Comparison of ENCODE assay signal across 8 cellular contexts in the genomic region with DNA sequence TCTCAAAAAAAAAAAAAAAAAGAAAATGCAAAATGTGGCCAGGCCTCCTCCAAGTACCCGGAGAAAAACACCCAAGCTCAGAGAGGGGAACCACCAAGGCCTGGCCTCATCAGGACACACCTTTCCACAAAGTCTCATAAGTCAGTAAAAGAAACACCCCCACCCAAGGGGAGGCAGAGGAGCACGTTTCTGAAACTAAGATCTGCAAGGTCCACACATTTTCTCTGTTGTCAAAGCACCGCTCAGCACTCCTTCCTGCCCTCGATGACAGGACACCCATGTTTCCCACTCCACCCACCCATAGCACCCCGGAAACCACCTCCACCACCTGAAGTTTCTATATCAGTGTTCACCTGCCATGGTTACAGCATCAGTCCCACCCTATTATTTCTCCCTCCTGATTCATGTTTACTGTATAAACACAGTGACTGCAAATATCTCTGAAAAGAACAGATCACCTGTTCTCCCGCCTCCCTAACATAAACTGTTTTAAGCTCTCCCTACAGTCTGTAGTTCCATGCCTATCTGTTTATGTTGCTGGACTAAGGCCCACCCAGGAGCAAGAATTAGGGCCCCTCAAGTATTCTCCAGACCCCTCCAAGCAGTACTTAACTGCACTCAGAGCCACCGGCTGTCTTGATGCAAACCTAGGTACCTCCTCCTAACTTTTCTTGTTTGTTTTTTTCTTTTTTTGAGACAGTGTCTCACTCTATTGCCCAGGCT. TPM values are rescaled to one million over a fixed set of nuclear protein-coding genes. Genes with fewer than 3 reads are reported as not detected.
DNase-seq lines count a peak whose midpoint lies in the region; ATAC-seq, FAIRE-seq and TF ChIP-seq lines count a peak whose summit lies in the region.
"Had no signal": no experiment of that assay in that cellular context is flagged by ENCODE, and none has a peak within 500 bp of the region (broad histone marks: within the 10 kb centered on the region; RNA-seq: fewer than 3 reads in every experiment).

No MANE protein-coding gene starts in this region.

- no peaks in the 10 kb centered on the region for H3K9me3 ChIP-seq in thoracic aorta

- H3K4me3 ChIP-seq in thoracic aorta, result peak overlapping the region; percentile 97

- TF ChIP-seq CTCF in mesothelial cell of epicardium (IDR thresholded peaks at IDR 0.05; ENCODE audit: unreplicated experiment), result no peak
- TF ChIP-seq CTCF in thoracic aorta (IDR thresholded peaks at IDR 0.05), result no peak

- no peaks in the 10 kb centered on the region for H3K27me3 ChIP-seq in thoracic aorta (replicated peaks; ENCODE audit: insufficient read depth)

- H3K36me3 ChIP-seq in thoracic aorta, result no peaks in the 10 kb centered on the region

- H3K27ac ChIP-seq in thoracic aorta, result peak overlapping the region in 1 of 2 donors; percentile 77

- peaks cover 6 to 18% of the 10 kb centered on the region in 2 donors for H3K4me1 ChIP-seq in thoracic aorta (ENCODE audit: control insufficient read depth in 1 of 2, low read depth in 2 of 2)

- no peaks in the 10 kb centered on the region for H3K9me3 Mint-ChIP-seq in mesothelial cell of epicardium

- no peak for FAIRE-seq in H54 (lab: Jason Lieb, UNC)
- FAIRE-seq: TTC549 had no signal

- H3K4me3 Mint-ChIP-seq in mesothelial cell of epicardium, result peak overlapping the region; percentile 48

- no peaks in the 10 kb centered on the region for H3K36me3 Mint-ChIP-seq in mesothelial cell of epicardium

- H3K27ac Mint-ChIP-seq in mesothelial cell of epicardium, result no peak overlapping the region

- peak; percentile 56 to 80 for DNase-seq in activated CD4-positive, alpha-beta T cell treated with anti-CD3 and anti-CD28 coated beads, Interleukin-2, amount 50 U/mL, for 24 hours (ENCODE audit: low read depth in 1 of 2, low spot score in 1 of 2)
- DNase-seq in mesothelial cell of epicardium (ENCODE audit: low spot score in 2 of 2, unreplicated experiment in 2 of 2) (no peak), thoracic aorta (ENCODE audit: low spot score) (no peak), H54 (ENCODE audit: insufficient read length, low spot score) (no peak), 8988T (no peak)

- peaks cover 5% of the 10 kb centered on the region for H3K27me3 Mint-ChIP-seq in mesothelial cell of epicardium (ENCODE audit: low read depth)

- ATAC-seq in GM19372 (IDR thresholded peaks at IDR 0.05; ENCODE audit: low read depth, unreplicated experiment), result peak; percentile 61
- peak; percentile 61 for ATAC-seq in HG03139 (IDR thresholded peaks at IDR 0.05; ENCODE audit: unreplicated experiment)
- no peak for ATAC-seq in thoracic aorta (ENCODE audit: insufficient number of reproducible peaks, low FRiP score, low read depth)

- peaks cover 10% of the 10 kb centered on the region for H3K4me1 Mint-ChIP-seq in mesothelial cell of epicardium

- no peak for TF ChIP-seq POLR2A in H54 (IDR thresholded peaks at IDR 0.05; ENCODE audit: low read depth, low read length)

RNA-seq across cellular contexts. Expression of a gene that starts 2.0 kb away (rescaled TPM):
- total RNA-seq in mesothelial cell of epicardium (32.9 to 35.1 TPM (median 34.1 TPM) in 3 replicates), thoracic aorta (10 to 100 TPM; 71.1 to 79.1 TPM)

RNA-seq across cellular contexts. Expression of a gene that starts 11.3 kb away (rescaled TPM):
- total RNA-seq in mesothelial cell of epicardium (34.7 to 37.7 TPM (median 35.3 TPM) in 3 replicates), thoracic aorta (10 to 100 TPM; 35.2 to 52.2 TPM)

RNA-seq across cellular contexts. Expression of a gene that starts 42.7 kb away (rescaled TPM):
- total RNA-seq in mesothelial cell of epicardium, result 36.7 to 37.6 TPM (median 37.5 TPM) in 3 replicates
- total RNA-seq in thoracic aorta, result 100 to 1,000 TPM; 197 to 217 TPM

Comparison
In these comparisons a context has a peak if more than half of its experiments do, and no peak if none do; other contexts are left out.
1. DNase-seq: peak in activated CD4-positive, alpha-beta T cell treated with anti-CD3 and anti-CD28 coated beads, Interleukin-2, amount 50 U/mL, for 24 hours (2 of 2); none in mesothelial cell of epicardium (0 of 2), thoracic aorta (single experiment), H54 (single experiment) and 8988T (single experiment).